Comparison of ENCODE assay signal across 1 cellular context in genomic region chr3:137866933-137867332, GRCh38.
TF ChIP-seq lines count a peak whose summit lies in the region.

No MANE protein-coding gene starts in this region.

TF ChIP-seq in H1, 55 proteins besides CTCF, POLR2A, EP300 and RAD21 (continued from another document):
- no peak for TF ChIP-seq CHD7 (IDR thresholded peaks at IDR 0.05; ENCODE audit: insufficient replicate concordance, low read length)
- TF ChIP-seq JUND (IDR thresholded peaks at IDR 0.05; ENCODE audit: low read length) = no peak
- no peak for TF ChIP-seq YY1 (IDR thresholded peaks at IDR 0.05; ENCODE audit: low read depth, low read length)
- no peak for TF ChIP-seq TAF1 (IDR thresholded peaks at IDR 0.05; ENCODE audit: low read depth, low read length)
